12 cellular contexts compared by ENCODE assay signal in the genomic region with DNA sequence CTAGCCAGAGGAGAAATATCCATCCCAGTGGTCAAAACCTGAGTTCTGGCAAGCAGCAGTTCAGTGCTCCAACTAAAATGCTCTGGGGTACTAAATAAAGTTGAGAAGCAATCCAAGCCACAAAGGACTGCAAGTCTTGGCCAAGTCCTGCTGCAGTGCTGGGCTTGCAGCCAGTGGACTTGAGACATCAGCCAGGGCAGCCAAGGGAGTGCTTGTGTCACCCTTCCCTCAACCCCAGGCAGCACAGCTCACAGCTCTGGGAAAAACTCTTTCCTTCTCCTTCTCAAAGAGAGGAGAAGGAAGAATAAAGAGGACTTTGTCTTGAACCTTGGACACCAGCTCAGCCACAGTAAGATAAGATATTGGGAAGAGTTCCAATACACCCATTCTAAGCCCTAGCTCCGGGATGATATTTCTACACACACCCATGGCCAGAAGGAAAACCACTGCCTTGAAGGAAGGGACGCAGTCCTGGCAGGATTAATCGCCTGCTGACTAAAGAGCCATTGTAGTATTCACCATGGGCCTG.
A peak's percentile ranks its signal among the peaks of the same experiment; 100 is the strongest.
DNase-seq lines count a peak whose midpoint lies in the region; ATAC-seq and TF ChIP-seq lines count a peak whose summit lies in the region.
"Had no signal": no experiment of that assay in that cellular context is flagged by ENCODE, and none has a peak within 500 bp of the region (broad histone marks: within the 10 kb centered on the region; RNA-seq: fewer than 3 reads in every experiment).

No MANE protein-coding gene starts in this region.

- no peak for TF ChIP-seq CTCF in choroid plexus epithelial cell (conservative IDR thresholded peaks at IDR 0.05; ENCODE audit: low read depth, low read length)

- no peaks in the 10 kb centered on the region for H3K9me3 ChIP-seq in skeletal muscle tissue (ENCODE audit: control insufficient read depth in 3 of 3, low read length in 3 of 3)

- H3K4me1 ChIP-seq in skeletal muscle tissue (ENCODE audit: control insufficient read depth in 3 of 3, insufficient read depth in 3 of 3, low read length in 3 of 3): peaks cover 9 to 19% (median 14%) of the 10 kb centered on the region in 3 donors

- DNase-seq in HT1080 (ENCODE audit: low read depth): peak; percentile 57
- peak; percentile 72 for DNase-seq in choroid plexus epithelial cell (ENCODE audit: low read depth)
- peak; percentile 58 for DNase-seq in iris pigment epithelial cell (ENCODE audit: low read depth)
- DNase-seq in activated effector memory CD4-positive, alpha-beta T cell treated with anti-CD3 and anti-CD28 coated beads, Interleukin-2, amount 50 U/mL, for 16 hours: no peak
- DNase-seq in NCI-H748 treated with DMSO at 0.1 percent for 48 hours (lab: John Stamatoyannopoulos, UW): no peak
- DNase-seq: stimulated activated CD4-positive, alpha-beta T cell treated with anti-CD3 and anti-CD28 coated beads, Interleukin-15, amount 100 ng/mL, for 24 hours had no signal

- H3K4me3 ChIP-seq in choroid plexus epithelial cell (ENCODE audit: low read depth, low read length): no peak overlapping the region
- no peak overlapping the region for H3K4me3 ChIP-seq in skeletal muscle tissue (ENCODE audit: low read length in 3 of 3)
- H3K4me3 ChIP-seq: dorsolateral prefrontal cortex had no signal

- H3K36me3 ChIP-seq in skeletal muscle tissue (ENCODE audit: control insufficient read depth in 3 of 3, insufficient read depth in 3 of 3, low read length in 3 of 3): no peaks in the 10 kb centered on the region

- ATAC-seq in HG02759 (IDR thresholded peaks at IDR 0.05; ENCODE audit: unreplicated experiment) (no peak), GM21390 (IDR thresholded peaks at IDR 0.05; ENCODE audit: unreplicated experiment) (no peak)
- ATAC-seq: SK-N-SH treated with all-trans-retinoic acid at 6 μM for 48 hours had no signal

- H3K9ac ChIP-seq in skeletal muscle tissue (ENCODE audit: low read depth in 1 of 3, low read length in 3 of 3): peak overlapping the region in 1 of 3 donors; percentile 16

- H3K27ac ChIP-seq in skeletal muscle tissue (ENCODE audit: low read depth, low read length): peak overlapping the region; percentile 11
- H3K27ac ChIP-seq: HL-60 had no signal

- no peaks in the 10 kb centered on the region for H3K27me3 ChIP-seq in skeletal muscle tissue (ENCODE audit: control insufficient read depth in 3 of 3, insufficient read depth in 3 of 3, low read length in 3 of 3)

Comparison
In these comparisons a context has a peak if more than half of its experiments do, and no peak if none do; other contexts are left out.
1. DNase-seq: peak in HT1080 (single experiment), choroid plexus epithelial cell (single experiment) and iris pigment epithelial cell (single experiment); none in activated effector memory CD4-positive, alpha-beta T cell treated with anti-CD3 and anti-CD28 coated beads, Interleukin-2, amount 50 U/mL, for 16 hours (single experiment) and NCI-H748 treated with DMSO at 0.1 percent for 48 hours (single experiment).